In genomic region chr5:93665649-93666048, GRCh38 we compare ENCODE assay signal across 15 cellular contexts.
DNase-seq lines count a peak whose midpoint lies in the region; TF ChIP-seq lines count a peak whose summit lies in the region.
"Had no signal": no experiment of that assay in that cellular context is flagged by ENCODE, and none has a peak within 500 bp of the region (broad histone marks: within the 10 kb centered on the region; RNA-seq: fewer than 3 reads in every experiment).

No MANE protein-coding gene starts in this region.

- no peaks in the 10 kb centered on the region for H3K9me3 ChIP-seq in HAP-1
- H3K9me3 ChIP-seq in neural cell (ENCODE audit: low read length), result no peaks in the 10 kb centered on the region
- H3K9me3 ChIP-seq: Caco-2 had no signal

- in situ Hi-C loops in HAP-1 (cut with MboI; ENCODE audit: low sequenced_read_pairs), result no loop called here

- no peaks in the 10 kb centered on the region for H4K20me1 ChIP-seq in neural cell (ENCODE audit: insufficient read depth)

- peak; percentile 47 for TF ChIP-seq EP300 in neural cell (conservative IDR thresholded peaks at IDR 0.05; ENCODE audit: poor library complexity, severe bottlenecking)

- H3K4me1 ChIP-seq in HAP-1, result peaks cover 6% of the 10 kb centered on the region
- H3K4me1 ChIP-seq: Caco-2 had no signal

- H3K79me2 ChIP-seq in neural cell (replicated peaks; ENCODE audit: insufficient read depth, low read length), result no peaks in the 10 kb centered on the region

- H2AFZ ChIP-seq in neural cell (ENCODE audit: low read depth, low read length), result no peak overlapping the region

- no peak overlapping the region for H3K4me3 ChIP-seq in HAP-1
- H3K4me3 ChIP-seq in neural cell (ENCODE audit: low read length), result peak overlapping the region; percentile 17

- DNase-seq in HAP-1 (ENCODE audit: low spot score in 2 of 2), result peak; percentile 19 to 68
- DNase-seq in NCI-H748 treated with DMSO at 0.1 percent for 48 hours (lab: John Stamatoyannopoulos, UW), result peak; percentile 68
- DNase-seq in germinal center (ENCODE audit: low spot score), result no peak
- no peak for DNase-seq in caudate nucleus (lab: John Stamatoyannopoulos, UW)
- DNase-seq in RPMI8226, result no peak
- DNase-seq: ACHN, AML-193, Caco-2, H7, Kasumi-1, MM.1S, NCI-H2227 treated with DMSO at 0.1 percent for 48 hours, NCI-H526 treated with DMSO at 0.1 percent for 48 hours had no signal

- 0 out of 2 replicates have a peak overlapping the region, but pooled peaks have one; percentile 9 for H3K27ac ChIP-seq in 22Rv1
- peak overlapping the region; percentile 26 for H3K27ac ChIP-seq in neural cell (ENCODE audit: low read length)
- H3K27ac ChIP-seq in caudate nucleus (ENCODE audit: low read depth, low read length), result no peak overlapping the region

- no peak overlapping the region for H3K9ac ChIP-seq in neural cell (ENCODE audit: low read length)

- TF ChIP-seq RAD21 in neural cell (conservative IDR thresholded peaks at IDR 0.05), result no peak

- no peak overlapping the region for H3K4me2 ChIP-seq in neural cell (ENCODE audit: low read length)

- H3K36me3 ChIP-seq in HAP-1 (replicated peaks) (no peaks in the 10 kb centered on the region), neural cell (ENCODE audit: insufficient read depth, low read length) (no peaks in the 10 kb centered on the region)

- no peaks in the 10 kb centered on the region for H3F3A ChIP-seq in neural cell (ENCODE audit: insufficient read depth, low read length, poor library complexity, severe bottlenecking)

- TF ChIP-seq CTCF in 22Rv1 (IDR thresholded peaks at IDR 0.05) (no peak), neural cell (IDR thresholded peaks at IDR 0.05; ENCODE audit: poor library complexity, severe bottlenecking) (no peak)

- H3K27me3 ChIP-seq in HAP-1 (ENCODE audit: low read depth) (no peaks in the 10 kb centered on the region), neural cell (ENCODE audit: insufficient read depth, low read depth, low read length) (no peaks in the 10 kb centered on the region)

- no peaks in the 10 kb centered on the region for H3K9me2 ChIP-seq in neural cell (ENCODE audit: insufficient read depth, low read length)

TF ChIP-seq in neural cell, 6 proteins besides CTCF, POLR2A, EP300 and RAD21:
- TF ChIP-seq TAF1 (IDR thresholded peaks at IDR 0.05; ENCODE audit: low read depth), result no peak

Comparison
In these comparisons a context has a peak if more than half of its experiments do, and no peak if none do; other contexts are left out.
1. DNase-seq: peak in HAP-1 (2 of 2) and NCI-H748 treated with DMSO at 0.1 percent for 48 hours (single experiment); none in germinal center (single experiment), caudate nucleus (0 of 61) and RPMI8226 (single experiment).